In the genomic region with DNA sequence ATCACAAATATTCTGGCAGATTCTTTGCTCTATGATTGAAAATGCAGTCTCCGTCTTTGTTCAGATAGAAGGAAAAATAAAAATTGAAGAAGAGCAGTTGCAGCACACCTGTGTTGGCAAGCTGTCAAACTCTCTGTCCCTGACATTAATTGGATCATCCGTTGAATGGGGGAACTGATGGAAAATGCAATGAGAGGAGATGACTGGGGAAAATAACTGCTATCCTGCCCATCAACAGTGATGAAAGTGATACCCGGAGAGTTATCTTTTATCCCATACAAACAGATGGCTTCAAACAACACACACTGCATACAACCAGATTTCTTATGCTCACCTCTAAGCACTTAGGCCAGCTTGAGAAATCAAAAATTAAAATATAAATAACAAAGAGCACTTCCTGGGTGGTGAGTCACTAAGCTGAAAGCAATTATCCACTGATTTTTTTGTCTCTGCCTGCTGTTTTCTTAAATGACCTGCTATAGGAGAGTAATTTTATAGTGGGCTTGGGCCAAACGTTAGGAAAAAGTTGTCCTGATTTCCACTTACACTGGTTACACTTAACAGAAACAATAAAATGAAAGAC, we compare ENCODE assay signal across 14 cellular contexts.
A peak's percentile ranks its signal among the peaks of the same experiment; 100 is the strongest.
DNase-seq lines count a peak whose midpoint lies in the region; ATAC-seq and TF ChIP-seq lines count a peak whose summit lies in the region.
"Had no signal": no experiment of that assay in that cellular context is flagged by ENCODE, and none has a peak within 500 bp of the region (broad histone marks: within the 10 kb centered on the region; RNA-seq: fewer than 3 reads in every experiment).

No MANE protein-coding gene starts in this region.

- intact Hi-C loops in left ventricle myocardium inferior (cut with micrococcal nuclease), result no loop called here

- H3K27me3 ChIP-seq in left ventricle myocardium inferior (ENCODE audit: low read depth), result no peaks in the 10 kb centered on the region

- no peaks in the 10 kb centered on the region for H3K9me3 Mint-ChIP-seq in mesothelial cell of epicardium
- H3K9me3 Mint-ChIP-seq: GM23338 had no signal

- no peaks in the 10 kb centered on the region for H3K4me1 Mint-ChIP-seq in mesothelial cell of epicardium

- no peaks in the 10 kb centered on the region for H3K36me3 ChIP-seq in left ventricle myocardium inferior

- H3K36me3 Mint-ChIP-seq in mesothelial cell of epicardium, result no peaks in the 10 kb centered on the region

- peak; percentile 26 for DNase-seq in DMS 273 treated with DMSO at 0.1 percent for 48 hours (lab: John Stamatoyannopoulos, UW)
- DNase-seq in NCI-H128 (lab: John Stamatoyannopoulos, UW; ENCODE audit: unreplicated experiment), result peak; percentile 39
- DNase-seq in NCI-H774 (lab: John Stamatoyannopoulos, UW), result peak; percentile 51
- peak; percentile 50 for DNase-seq in fibroblast of mammary gland (ENCODE audit: low read depth)
- no peak for DNase-seq in left ventricle myocardium inferior
- DNase-seq in mesothelial cell of epicardium (ENCODE audit: low spot score in 2 of 2, unreplicated experiment in 2 of 2), result no peak
- DNase-seq in stimulated activated CD4-positive, alpha-beta T cell treated with anti-CD3 and anti-CD28 coated beads, Interleukin-2, amount 100 ng/mL, for 48 hours, result no peak
- DNase-seq: foreskin melanocyte; Kasumi-1; NK-92 treated with Interleukin-12 subunit alpha and Interleukin-12 subunit beta, amount 100 ng/mL, for 24 hours; psoas muscle; stimulated activated CD4-positive, alpha-beta T cell treated with anti-CD3 and anti-CD28 coated beads, Interleukin-1b, Interleukin-23, amount 100 ng/mL, for 48 hours had no signal

- H3K4me3 ChIP-seq in fibroblast of mammary gland (ENCODE audit: control insufficient read depth, low read depth, low read length) (no peak overlapping the region), left ventricle myocardium inferior (no peak overlapping the region)
- H3K4me3 ChIP-seq: GM23338, psoas muscle had no signal

- peaks cover 17% of the 10 kb centered on the region for H3K4me1 ChIP-seq in left ventricle myocardium inferior
- H3K4me1 ChIP-seq: psoas muscle had no signal

- H3K27me3 Mint-ChIP-seq in mesothelial cell of epicardium (ENCODE audit: low read depth), result no peaks in the 10 kb centered on the region

- no peak for TF ChIP-seq CTCF in fibroblast of mammary gland (conservative IDR thresholded peaks at IDR 0.05; ENCODE audit: control insufficient read depth, insufficient read depth, low read depth, low read length)
- no peak for TF ChIP-seq CTCF in left ventricle myocardium inferior (IDR thresholded peaks at IDR 0.05; ENCODE audit: borderline replicate concordance)
- TF ChIP-seq CTCF in mesothelial cell of epicardium (IDR thresholded peaks at IDR 0.05; ENCODE audit: unreplicated experiment), result no peak

- no peak overlapping the region for H3K27ac ChIP-seq in left ventricle myocardium inferior (replicated peaks)
- H3K27ac ChIP-seq: psoas muscle had no signal

- no peaks in the 10 kb centered on the region for H3K9me3 ChIP-seq in left ventricle myocardium inferior (replicated peaks)
- H3K9me3 ChIP-seq: psoas muscle had no signal

- no peak overlapping the region for H3K27ac Mint-ChIP-seq in mesothelial cell of epicardium
- H3K27ac Mint-ChIP-seq: GM23338 had no signal

- no peak overlapping the region for H3K4me3 Mint-ChIP-seq in mesothelial cell of epicardium
- H3K4me3 Mint-ChIP-seq: GM23338 had no signal

- no peak for ATAC-seq in HG03520 (IDR thresholded peaks at IDR 0.05; ENCODE audit: unreplicated experiment)
- ATAC-seq: GM23338, psoas muscle had no signal

Comparison
In these comparisons a context has a peak if more than half of its experiments do, and no peak if none do; other contexts are left out.
1. DNase-seq: peak in DMS 273 treated with DMSO at 0.1 percent for 48 hours (single experiment), NCI-H128 (single experiment), NCI-H774 (single experiment) and fibroblast of mammary gland (single experiment); none in left ventricle myocardium inferior (single experiment), mesothelial cell of epicardium (0 of 2) and stimulated activated CD4-positive, alpha-beta T cell treated with anti-CD3 and anti-CD28 coated beads, Interleukin-2, amount 100 ng/mL, for 48 hours (0 of 2).